8 cellular contexts compared by ENCODE assay signal in genomic region chr18:39841133-39842041, GRCh38.
DNase-seq lines count a peak whose midpoint lies in the region; ATAC-seq, FAIRE-seq and TF ChIP-seq lines count a peak whose summit lies in the region.

No MANE protein-coding gene starts in this region.

- intact Hi-C loops in HCT116 (cut with micrococcal nuclease) = no loop called here
- intact Hi-C loops in dendritic cell treated with granulocyte-macrophage colony-stimulating factor and Interleukin-4, amounts not matched to agents 40 ng/mL and 50 ng/mL, for 4 days (cut with micrococcal nuclease) = no loop called here

- no peaks in the 10 kb centered on the region for H3K79me2 ChIP-seq in HCT116 (ENCODE audit: insufficient read depth, low read length)

- H3K4me2 ChIP-seq in HCT116 (ENCODE audit: low read length) = peak overlapping the region; percentile 84

- H3K4me1 Mint-ChIP-seq in dendritic cell treated with granulocyte-macrophage colony-stimulating factor and Interleukin-4, amounts not matched to agents 40 ng/mL and 50 ng/mL, for 4 days (ENCODE audit: low read depth) = peaks cover 11% of the 10 kb centered on the region

- BruUV-seq in HCT116 (replicated peaks; lab: Mats Ljungman, UMichigan) = no TSS peak

- H3K4me3 ChIP-seq in HCT116 (replicated peaks in 1 of 2; ENCODE audit: low read depth in 1 of 2, low read length in 2 of 2) (peak overlapping the region; percentile 38 to 56), suprapubic skin (peak overlapping the region; percentile 38)

- H3K27me3 Mint-ChIP-seq in dendritic cell treated with granulocyte-macrophage colony-stimulating factor and Interleukin-4, amounts not matched to agents 40 ng/mL and 50 ng/mL, for 4 days = peaks cover 25% of the 10 kb centered on the region

- ATAC-seq in HCT116 = peak; percentile 98
- no peak for ATAC-seq in HG03159 (IDR thresholded peaks at IDR 0.05; ENCODE audit: unreplicated experiment)

- no peak overlapping the region for H3K9ac ChIP-seq in HCT116 (ENCODE audit: low read length)

- RAD21 ChIA-PET in HCT116 (lab: Charles Lee; ENCODE audit: low non-redundant PET in 1 of 2, low total read pairs in 2 of 2, uncharacterized antibody in 2 of 2, unreplicated experiment in 2 of 2) = interaction anchor here in 1 of 2 experiments (0.6 kb wide), 1 partner anchor 419 kb away, joined by 3 read pairs; no protein-coding TSS in a partner anchor

- H3K9me3 ChIP-seq in HCT116 (ENCODE audit: control insufficient read depth in 1 of 2, insufficient read depth in 1 of 2, low read depth in 1 of 2, low read length in 2 of 2) = no peaks in the 10 kb centered on the region
- no peaks in the 10 kb centered on the region for H3K9me3 ChIP-seq in suprapubic skin

- H3K9me3 Mint-ChIP-seq in dendritic cell treated with granulocyte-macrophage colony-stimulating factor and Interleukin-4, amounts not matched to agents 40 ng/mL and 50 ng/mL, for 4 days = no peaks in the 10 kb centered on the region

- H2AFZ ChIP-seq in HCT116 (ENCODE audit: low read depth, low read length, poor library complexity, severe bottlenecking) = no peak overlapping the region

- no peak for FAIRE-seq in H54 (lab: Jason Lieb, UNC)

- WGBS in suprapubic skin = 3% methylated on average over 45 of the region's 46 CpGs

- H3K4me1 ChIP-seq in HCT116 (ENCODE audit: control insufficient read depth in 1 of 2, insufficient read depth in 2 of 2, low read length in 2 of 2) (peaks cover 0 to 10% of the 10 kb centered on the region in 2 experiments; a peak in 1 of 4 replicates), suprapubic skin (peaks cover 11% of the 10 kb centered on the region)

- H3K27ac Mint-ChIP-seq in dendritic cell treated with granulocyte-macrophage colony-stimulating factor and Interleukin-4, amounts not matched to agents 40 ng/mL and 50 ng/mL, for 4 days = no peak overlapping the region

- POLR2A ChIA-PET in HCT116 (lab: Charles Lee) = no interaction called here

- H3K27me3 ChIP-seq in HCT116 (ENCODE audit: insufficient read depth, low read length) (no peaks in the 10 kb centered on the region), suprapubic skin (peaks cover 10% of the 10 kb centered on the region)

- peak overlapping the region; percentile 31 for H3K4me3 Mint-ChIP-seq in dendritic cell treated with granulocyte-macrophage colony-stimulating factor and Interleukin-4, amounts not matched to agents 40 ng/mL and 50 ng/mL, for 4 days

- TF ChIP-seq CTCF in HCT116 (IDR thresholded peaks at IDR 0.05 in 2 of 3, conservative IDR thresholded peaks at IDR 0.05 in 1 of 3; ENCODE audit: borderline replicate concordance in 1 of 3, insufficient read depth in 1 of 3, low read depth in 2 of 3, low read length in 2 of 3) = peak; percentile 25 to 33 (median 28); a peak in 2 of 6 replicates
- peak in 1 of 2 donors; percentile 21 for TF ChIP-seq CTCF in suprapubic skin (IDR thresholded peaks at IDR 0.05)

- CTCF ChIA-PET in HCT116 (lab: Charles Lee) = no interaction called here

- TF ChIP-seq POLR2A in HCT116 (IDR thresholded peaks at IDR 0.05; ENCODE audit: borderline replicate concordance, extremely low read depth, insufficient read depth, insufficient read length) (no peak), suprapubic skin (IDR thresholded peaks at IDR 0.05) (no peak), H54 (IDR thresholded peaks at IDR 0.05; ENCODE audit: low read depth, low read length) (no peak)

- no peaks in the 10 kb centered on the region for H3K9me2 ChIP-seq in HCT116 (ENCODE audit: insufficient read depth)

- H4K20me1 ChIP-seq in HCT116 (ENCODE audit: insufficient read depth) = no peaks in the 10 kb centered on the region

- H3K36me3 ChIP-seq in HCT116 (ENCODE audit: control insufficient read depth in 1 of 2, insufficient read depth in 2 of 2, low read length in 2 of 2) = no peaks in the 10 kb centered on the region
- no peaks in the 10 kb centered on the region for H3K36me3 ChIP-seq in suprapubic skin

- no peak for TF ChIP-seq EP300 in suprapubic skin (IDR thresholded peaks at IDR 0.05)

- DNase-seq in HCT116 (ENCODE audit: low read depth, low spot score) (peak; percentile 28), NCI-H526 treated with DMSO at 0.1 percent for 48 hours (lab: John Stamatoyannopoulos, UW) (peak; percentile 2), left kidney (ENCODE audit: low read depth, low spot score) (peak; percentile 95), suprapubic skin (ENCODE audit: low spot score in 2 of 2) (no peak), H54 (ENCODE audit: insufficient read length, low spot score) (no peak)
- DNase-seq in NK-92 treated with Interleukin-12 subunit alpha and Interleukin-12 subunit beta, amount 100 ng/mL, for 24 hours (lab: John Stamatoyannopoulos, UW) = no peak

- TF ChIP-seq RAD21 in HCT116 (IDR thresholded peaks at IDR 0.05; ENCODE audit: low read depth) = peak; percentile 71

- no peak overlapping the region for H3K27ac ChIP-seq in HCT116 (ENCODE audit: low read depth, low read length)
- H3K27ac ChIP-seq in suprapubic skin = no peak overlapping the region

- no peaks in the 10 kb centered on the region for H3K36me3 Mint-ChIP-seq in dendritic cell treated with granulocyte-macrophage colony-stimulating factor and Interleukin-4, amounts not matched to agents 40 ng/mL and 50 ng/mL, for 4 days (ENCODE audit: low read depth)

TF ChIP-seq in HCT116, 20 proteins besides CTCF, POLR2A, EP300 and RAD21:
- TF ChIP-seq ELF1 (IDR thresholded peaks at IDR 0.05; ENCODE audit: borderline replicate concordance, low read depth) = no peak
- TF ChIP-seq TCF7L2 (IDR thresholded peaks at IDR 0.05; ENCODE audit: borderline replicate concordance, extremely low read depth, insufficient read depth, insufficient read length) = peak; percentile 40
- TF ChIP-seq CBX3 (IDR thresholded peaks at IDR 0.05; ENCODE audit: low read depth) = no peak
- no peak for TF ChIP-seq ATF3 (IDR thresholded peaks at IDR 0.05)
- TF ChIP-seq POLR2AphosphoS5 (IDR thresholded peaks at IDR 0.05; ENCODE audit: low read depth, low read length) = no peak
- no peak for TF ChIP-seq ZNF274 (IDR thresholded peaks at IDR 0.05; ENCODE audit: low read depth, low read length)
- TF ChIP-seq MAX (IDR thresholded peaks at IDR 0.05) = peak; percentile 42

Comparison
In these comparisons a context has a peak if more than half of its experiments do, and no peak if none do; other contexts are left out.
1. DNase-seq: peak in HCT116 (single experiment), NCI-H526 treated with DMSO at 0.1 percent for 48 hours (single experiment) and left kidney (single experiment); none in suprapubic skin (0 of 2), H54 (single experiment) and NK-92 treated with Interleukin-12 subunit alpha and Interleukin-12 subunit beta, amount 100 ng/mL, for 24 hours (single experiment).